In the genomic region with DNA sequence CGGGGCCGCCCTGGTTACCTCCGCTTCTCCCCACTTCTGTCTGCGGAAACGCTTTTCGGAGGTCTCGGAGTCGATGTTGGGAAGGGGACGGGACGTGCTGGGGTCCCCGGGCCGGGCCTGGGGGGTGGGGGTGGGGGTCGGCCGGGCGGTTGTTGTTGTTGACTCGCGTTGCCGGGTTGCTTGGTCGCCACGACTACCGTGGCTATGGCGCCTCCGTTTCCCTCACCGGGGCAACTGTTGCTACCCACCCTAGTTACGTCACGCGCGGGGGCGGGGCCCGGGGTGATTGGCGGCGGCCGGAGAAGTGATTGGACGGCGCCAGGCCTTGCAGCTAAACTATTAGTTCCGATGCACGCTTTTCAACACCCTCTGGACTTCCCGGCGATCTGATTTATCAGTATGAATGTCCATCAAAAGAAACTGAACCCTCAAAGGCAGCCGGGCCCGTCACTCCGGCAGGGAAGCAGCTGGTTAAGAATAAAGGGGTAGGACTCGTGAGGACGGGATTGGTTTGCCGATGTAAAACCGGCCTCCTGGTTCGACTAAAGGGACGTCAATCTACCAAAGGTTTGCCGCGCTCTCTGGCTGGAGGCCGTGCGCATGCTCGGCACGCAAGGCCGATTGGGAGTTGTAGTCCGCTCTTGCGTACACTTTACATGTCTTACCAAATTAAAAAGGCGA, we compare ENCODE assay signal across 8 cellular contexts. TPM values are rescaled to one million over a fixed set of nuclear protein-coding genes. Genes with fewer than 3 reads are reported as not detected.
DNase-seq lines count a peak whose midpoint lies in the region; ATAC-seq and TF ChIP-seq lines count a peak whose summit lies in the region.

Gene RFX1 (minus strand): TSS at position 236 of the 681 bp plus-strand sequence. CDS start 12,477 bp downstream, outside the sequence.

- peak within 1 kb of the TSS; percentile 92 for H3K4me3 Mint-ChIP-seq in activated naive CD8-positive, alpha-beta T cell treated with anti-CD3 and anti-CD28 coated beads for 36 hours

- H3K9me3 Mint-ChIP-seq in activated naive CD8-positive, alpha-beta T cell treated with anti-CD3 and anti-CD28 coated beads for 36 hours = no peaks in the 10 kb centered on the region

- H3K27ac Mint-ChIP-seq in activated naive CD8-positive, alpha-beta T cell treated with anti-CD3 and anti-CD28 coated beads for 36 hours = peak within 1 kb of the TSS; percentile 99

- peak within 1 kb of the TSS; percentile 83 for H3K9ac ChIP-seq in SU-DHL-6 (ENCODE audit: low read length)

- H3K36me3 ChIP-seq in SU-DHL-6 (ENCODE audit: low read length) (no peaks in the 10 kb centered on the region), testis (ENCODE audit: low read depth, missing control alignments) (no peaks in the 10 kb centered on the region)

- H3F3A ChIP-seq in SU-DHL-6 (ENCODE audit: insufficient read depth) = peaks cover 23% of the 10 kb centered on the region

- peak; percentile 72 for ATAC-seq in HG02763 (IDR thresholded peaks at IDR 0.05; ENCODE audit: unreplicated experiment)

- H3K36me3 Mint-ChIP-seq in activated naive CD8-positive, alpha-beta T cell treated with anti-CD3 and anti-CD28 coated beads for 36 hours = no peaks in the 10 kb centered on the region

- TF ChIP-seq POLR2A in testis (IDR thresholded peaks at IDR 0.05) = no peak

- TF ChIP-seq CTCF in SU-DHL-6 (IDR thresholded peaks at IDR 0.05; ENCODE audit: insufficient read depth, low read length, poor library complexity, severe bottlenecking) (no peak), testis (IDR thresholded peaks at IDR 0.05) (peak in 2 of 3 experiments; percentile 16 to 31)

- peak within 1 kb of the TSS; percentile 96 for H3K4me2 ChIP-seq in SU-DHL-6 (ENCODE audit: low read depth, low read length, poor library complexity, severe bottlenecking)

- H2AFZ ChIP-seq in SU-DHL-6 (ENCODE audit: low read depth, low read length, severe bottlenecking) = peak within 1 kb of the TSS; percentile 96

- no peaks in the 10 kb centered on the region for H3K9me3 ChIP-seq in SU-DHL-6 (ENCODE audit: insufficient read depth, low read length)
- no peaks in the 10 kb centered on the region for H3K9me3 ChIP-seq in testis

- peaks cover 23% of the 10 kb centered on the region for H3K4me1 ChIP-seq in testis

- no peaks in the 10 kb centered on the region for H4K20me1 ChIP-seq in SU-DHL-6 (ENCODE audit: low read depth, low read length)

- WGBS in testis, 2 donors = 0% methylated on average over 38 to 47 of the region's 58 CpGs

- H3K4me3 ChIP-seq in GM08714 (ENCODE audit: low read length) (peak within 1 kb of the TSS; percentile 68), SU-DHL-6 (ENCODE audit: insufficient read depth, low read length, poor library complexity, severe bottlenecking) (peak within 1 kb of the TSS; percentile 64), testis (peak within 1 kb of the TSS; percentile 95 to 99)

- H3K27ac ChIP-seq in SU-DHL-6 (ENCODE audit: low read depth, low read length) (peak within 1 kb of the TSS; percentile 75), testis (peak within 1 kb of the TSS; percentile 94 to 98)

- H3K9me2 ChIP-seq in SU-DHL-6 (replicated peaks; ENCODE audit: insufficient read depth, low read length) = no peaks in the 10 kb centered on the region

- H3K27me3 ChIP-seq in SU-DHL-6 (ENCODE audit: low read length) (no peaks in the 10 kb centered on the region), testis (no peaks in the 10 kb centered on the region)

- DNase-seq in NCI-H1417 (lab: John Stamatoyannopoulos, UW) (peak; percentile 95 to 100 (median 100)), glomerular visceral epithelial cell (ENCODE audit: extremely low spot score) (peak; percentile 100), occipital lobe (lab: John Stamatoyannopoulos, UW) (peak; percentile 98), testis (peak; percentile 98)
- peak; percentile 100 for DNase-seq in activated naive CD8-positive, alpha-beta T cell treated with anti-CD3 and anti-CD28 coated beads for 36 hours

- H3K27me3 Mint-ChIP-seq in activated naive CD8-positive, alpha-beta T cell treated with anti-CD3 and anti-CD28 coated beads for 36 hours = no peaks in the 10 kb centered on the region

- intact Hi-C loops in testis (cut with DNase I; ENCODE audit: low total_unique reads) = no loop called here

- peaks cover 4% of the 10 kb centered on the region; the same call in 1 of the 2 replicates for H3K79me2 ChIP-seq in SU-DHL-6 (ENCODE audit: insufficient read depth, low read length)

- peaks cover 40% of the 10 kb centered on the region for H3K4me1 Mint-ChIP-seq in activated naive CD8-positive, alpha-beta T cell treated with anti-CD3 and anti-CD28 coated beads for 36 hours

RNA-seq across cellular contexts. Expression of gene RFX1, which starts in this region (rescaled TPM):
- total RNA-seq in activated naive CD8-positive, alpha-beta T cell treated with anti-CD3 and anti-CD28 coated beads for 36 hours = 10 to 100 TPM in 1 of 2 experiments, 1 to 10 TPM in 1; 9.9 to 11.4 TPM
- total RNA-seq in occipital lobe = 1.7 TPM
- 10 to 100 TPM; 18.3 to 24.2 TPM for total RNA-seq in testis
- 40.9 TPM for polyA plus RNA-seq in testis (ENCODE audit: insufficient read depth, low read depth, low replicate concordance)

Comparison
In these comparisons a context has a peak if more than half of its experiments do, and no peak if none do; other contexts are left out.
1. Peak in every context shown above with its lines: DNase-seq, ATAC-seq, H3K4me3 ChIP-seq and H3K27ac ChIP-seq.